13 cellular contexts compared by ENCODE assay signal in the genomic region with DNA sequence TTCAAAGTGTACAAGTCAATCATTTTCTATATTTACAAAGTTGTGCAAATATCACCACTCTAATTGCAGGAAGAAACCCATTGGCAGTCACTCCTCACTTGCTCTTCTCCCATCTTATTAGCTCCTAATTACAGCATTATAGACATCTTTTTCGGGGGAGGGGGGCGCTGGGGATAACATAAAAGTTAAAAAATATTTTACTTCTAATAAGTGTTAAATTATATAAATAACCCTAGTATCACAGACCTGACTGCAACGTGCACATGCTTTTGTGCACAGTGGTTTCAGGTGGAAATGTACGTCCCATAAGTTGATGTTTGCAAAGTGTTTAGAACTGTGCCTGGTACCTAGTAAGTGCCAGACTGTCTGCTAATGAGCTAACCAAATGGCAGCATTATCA.
DNase-seq lines count a peak whose midpoint lies in the region; ATAC-seq and TF ChIP-seq lines count a peak whose summit lies in the region.
"Had no signal": no experiment of that assay in that cellular context is flagged by ENCODE, and none has a peak within 500 bp of the region (broad histone marks: within the 10 kb centered on the region; RNA-seq: fewer than 3 reads in every experiment).

No MANE protein-coding gene starts in this region.

- peak; percentile 51 for DNase-seq in cardiac septum (ENCODE audit: low spot score)
- no peak for DNase-seq in left cardiac atrium
- peak; percentile 1 for DNase-seq in ecto neural progenitor cell (ENCODE audit: low spot score)
- DNase-seq in sciatic nerve (ENCODE audit: low spot score) = peak; percentile 52
- no peak for DNase-seq in H9
- no peak for DNase-seq in activated CD4-positive, alpha-beta T cell treated with anti-CD3 and anti-CD28 coated beads for 4 hours
- DNase-seq: C1 segment of cervical spinal cord; Calu3; CD4-positive, alpha-beta T cell; DMS 273 treated with DMSO at 0.1 percent for 48 hours; GM23248 had no signal

- intact Hi-C loops in cardiac septum (cut with DNase I) = no loop called here
- intact Hi-C loops in left cardiac atrium (cut with DNase I) = no loop called here
- intact Hi-C loops in sciatic nerve (cut with DNase I) = no loop called here

- peaks cover 0 to 5% (median 0%) of the 10 kb centered on the region in 3 experiments; a peak in 1 of 7 replicates for H3K36me3 Mint-ChIP-seq in H9 (ENCODE audit: insufficient read depth in 1 of 3, low read depth in 3 of 3)

- no peaks in the 10 kb centered on the region for H3K79me2 ChIP-seq in H9 (ENCODE audit: insufficient read depth, low read length)

- peaks cover 12 to 17% of the 10 kb centered on the region in 2 experiments for H3K4me1 Mint-ChIP-seq in H9
- H3K4me1 Mint-ChIP-seq: B cell had no signal

- no peak overlapping the region for H2BK120ac ChIP-seq in H9 (ENCODE audit: low read depth, low read length, poor library complexity, severe bottlenecking)

- no peak overlapping the region for H2AK5ac ChIP-seq in H9 (ENCODE audit: insufficient read length, low read length)

- H4K91ac ChIP-seq in H9 (ENCODE audit: insufficient read length, low read depth, low read length) = no peak overlapping the region

- no peak overlapping the region for H2BK12ac ChIP-seq in H9 (ENCODE audit: insufficient read length, low read depth, low read length)

- H2BK20ac ChIP-seq in H9 (ENCODE audit: low read depth, low read length, poor library complexity, severe bottlenecking) = no peak overlapping the region

- H3K79me1 ChIP-seq in H9 (ENCODE audit: insufficient read depth, low read depth, low read length, poor library complexity, severe bottlenecking) = no peaks in the 10 kb centered on the region

- H4K8ac ChIP-seq in H9 (replicated peaks; ENCODE audit: insufficient read length, low read depth, low read length) = no peak overlapping the region

- no peak overlapping the region for H3K4ac ChIP-seq in H9 (ENCODE audit: low read depth, low read length)

- H2AFZ ChIP-seq in H9 (ENCODE audit: low read length) = no peak overlapping the region
- H2AFZ ChIP-seq: GM23248 had no signal

- H4K5ac ChIP-seq in H9 (ENCODE audit: insufficient read length, low read depth, low read length) = no peak overlapping the region

- H3K4me3 Mint-ChIP-seq in H9 = no peak overlapping the region
- H3K4me3 Mint-ChIP-seq: B cell; CD4-positive, alpha-beta T cell had no signal

- H3K27me3 ChIP-seq in H9 (ENCODE audit: insufficient read depth, low read length) = no peaks in the 10 kb centered on the region

- H2BK15ac ChIP-seq in H9 (ENCODE audit: low read depth, low read length) = no peak overlapping the region

- no peaks in the 10 kb centered on the region for H3K9me3 ChIP-seq in H9 (ENCODE audit: control insufficient read depth, low read depth, low read length)

- no peak overlapping the region for H3K14ac ChIP-seq in H9 (ENCODE audit: insufficient read depth, low read length)

- no peaks in the 10 kb centered on the region for H3K4me1 ChIP-seq in H9 (ENCODE audit: insufficient read depth, low read length)

- no peak overlapping the region for H3K23ac ChIP-seq in H9 (ENCODE audit: insufficient read length, low read depth, low read length)

- TF ChIP-seq CTCF in H9 (conservative IDR thresholded peaks at IDR 0.05) = no peak

- H3K27ac ChIP-seq in H9 (ENCODE audit: insufficient read length, low read depth, low read length) = no peak overlapping the region
- H3K27ac ChIP-seq: GM23248 had no signal

- H3K27me3 Mint-ChIP-seq in H9 (ENCODE audit: low read depth) = peaks cover 9% of the 10 kb centered on the region; the same call in 1 of the 2 replicates

- peaks cover 0 to 3% of the 10 kb centered on the region in 2 experiments; a peak in 3 of 5 replicates for H3K9me3 Mint-ChIP-seq in H9
- H3K9me3 Mint-ChIP-seq: CD4-positive, alpha-beta T cell had no signal

- no peak overlapping the region for H3K27ac Mint-ChIP-seq in H9
- H3K27ac Mint-ChIP-seq: B cell; CD4-positive, alpha-beta T cell had no signal

- no peak for ATAC-seq in left cardiac atrium
- ATAC-seq in sciatic nerve = no peak
- no peak for ATAC-seq in HG02642 (IDR thresholded peaks at IDR 0.05; ENCODE audit: poor library complexity, unreplicated experiment)

- H3T11ph ChIP-seq in H9 (ENCODE audit: low read length) = no peak overlapping the region

- H3K23me2 ChIP-seq in H9 (ENCODE audit: insufficient read length, low read depth, low read length, poor library complexity, severe bottlenecking) = no peaks in the 10 kb centered on the region

- no peak overlapping the region for H3K18ac ChIP-seq in H9 (ENCODE audit: insufficient read length, low read depth, low read length)

- no peak overlapping the region for H3K9ac ChIP-seq in H9 (ENCODE audit: extremely low read depth, insufficient read length, low read length)
- H3K9ac ChIP-seq: GM23248 had no signal

- WGBS in H9 (ENCODE audit: extremely low coverage, insufficient read length, low lambda C conversion rate) = no CpG with 5 or more reads among the region's 4 CpGs

- no peak overlapping the region for H3K4me2 ChIP-seq in H9 (ENCODE audit: insufficient read depth, insufficient read length, low read length)

- no peak overlapping the region for H2BK5ac ChIP-seq in H9 (ENCODE audit: insufficient read length, low read length)

- H3K56ac ChIP-seq in H9 (ENCODE audit: insufficient read length, low read depth, low read length) = no peak overlapping the region

- H4K20me1 ChIP-seq in H9 (ENCODE audit: control insufficient read depth, insufficient read depth, insufficient read length) = no peaks in the 10 kb centered on the region

Comparison
In these comparisons a context has a peak if more than half of its experiments do, and no peak if none do; other contexts are left out.
1. DNase-seq: peak in cardiac septum (single experiment), ecto neural progenitor cell (single experiment) and sciatic nerve (single experiment); none in left cardiac atrium (single experiment), H9 (single experiment) and activated CD4-positive, alpha-beta T cell treated with anti-CD3 and anti-CD28 coated beads for 4 hours (0 of 2).